ENCODE assay signal across 13 cellular contexts in the genomic region with DNA sequence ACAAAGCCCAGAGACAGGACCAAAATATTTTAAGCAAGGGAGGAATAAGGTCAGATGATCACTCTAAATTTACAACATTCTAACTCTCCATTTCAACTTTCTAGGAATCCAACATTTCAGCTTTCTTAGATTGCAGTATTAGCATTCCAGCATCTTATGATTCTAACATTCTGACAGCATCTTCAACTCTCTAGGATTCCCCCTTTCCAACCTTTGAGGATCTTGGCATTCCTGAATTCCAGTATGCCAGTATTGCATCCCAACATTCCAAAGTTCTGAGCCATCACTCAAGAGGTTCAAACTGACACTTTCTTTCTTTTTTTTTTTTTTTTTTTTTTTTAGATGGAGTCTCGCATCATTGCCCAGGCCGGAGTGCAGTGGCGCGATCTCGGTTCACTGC. TPM values are rescaled to one million over a fixed set of nuclear protein-coding genes. Genes with fewer than 3 reads are reported as not detected.
DNase-seq lines count a peak whose midpoint lies in the region; ATAC-seq and TF ChIP-seq lines count a peak whose summit lies in the region.
"Had no signal": no experiment of that assay in that cellular context is flagged by ENCODE, and none has a peak within 500 bp of the region (broad histone marks: within the 10 kb centered on the region; RNA-seq: fewer than 3 reads in every experiment).

No MANE protein-coding gene starts in this region.

- no peaks in the 10 kb centered on the region for H3K4me1 ChIP-seq in HEK293 (ENCODE audit: control insufficient read depth, insufficient read depth, low read length)

- peaks cover 49% of the 10 kb centered on the region for H3K4me1 Mint-ChIP-seq in activated naive CD8-positive, alpha-beta T cell treated with anti-CD3 and anti-CD28 coated beads, Interleukin-2, amount 10 ng/mL, durations not matched to agents 7 days and 5 days

- peak; percentile 80 for DNase-seq in AG10803 (ENCODE audit: low read depth)
- DNase-seq in activated naive CD8-positive, alpha-beta T cell treated with anti-CD3 and anti-CD28 coated beads, Interleukin-2, amount 10 ng/mL, durations not matched to agents 7 days and 5 days = no peak
- peak; percentile 83 for DNase-seq in kidney glomerular epithelial cell (lab: John Stamatoyannopoulos, UW)
- DNase-seq in DMS53 (lab: John Stamatoyannopoulos, UW) = no peak
- no peak for DNase-seq in DMS79 treated with DMSO at 0.1 percent for 48 hours (lab: John Stamatoyannopoulos, UW)
- no peak for DNase-seq in effector CD4-positive, alpha-beta T cell
- DNase-seq: activated T-cell treated with anti-CD3 and anti-CD28 coated beads, Interleukin-2, amount 50 U/mL, for 72 hours; NCI-H1417 treated with DMSO at 0.1 percent for 48 hours; NCI-H446 treated with DMSO at 0.1 percent for 48 hours; T-helper 1 cell had no signal

- CTCF ChIA-PET in HEK293 (lab: Yijun Ruan, JAX) = interaction anchor here (0.8 to 1.0 kb wide), 2 partner anchors 12 to 31 kb away, joined by 3 to 5 read pairs; no protein-coding TSS in a partner anchor

- peaks cover 55 to 56% of the 10 kb centered on the region in 2 experiments for H3K36me3 ChIP-seq in HEK293 (ENCODE audit: control insufficient read depth in 2 of 2, insufficient read depth in 1 of 2, low read length in 2 of 2)

- TF ChIP-seq CTCF in AG10803 (conservative IDR thresholded peaks at IDR 0.05; ENCODE audit: low read length) (no peak), HEK293 (tag by site-specific recombination; IDR thresholded peaks at IDR 0.05) (no peak)

- no peaks in the 10 kb centered on the region for H3K9me3 Mint-ChIP-seq in activated naive CD8-positive, alpha-beta T cell treated with anti-CD3 and anti-CD28 coated beads, Interleukin-2, amount 10 ng/mL, durations not matched to agents 7 days and 5 days
- H3K9me3 Mint-ChIP-seq: activated T-cell treated with anti-CD3 and anti-CD28 coated beads, Interleukin-2, amount 50 U/mL, for 72 hours had no signal

- no peak overlapping the region for H3K27ac ChIP-seq in HEK293 (ENCODE audit: extremely low read depth, low read depth, low read length)
- H3K27ac ChIP-seq: thoracic aorta had no signal

- ATAC-seq in activated naive CD8-positive, alpha-beta T cell treated with anti-CD3 and anti-CD28 coated beads, Interleukin-2, amount 10 ng/mL, durations not matched to agents 7 days and 5 days (ENCODE audit: low read depth) = no peak
- ATAC-seq in GM19023 (IDR thresholded peaks at IDR 0.05; ENCODE audit: unreplicated experiment) = no peak
- ATAC-seq: activated T-cell treated with anti-CD3 and anti-CD28 coated beads, Interleukin-2, amount 50 U/mL, for 72 hours had no signal

- peak overlapping the region; percentile 39 for H3K27ac Mint-ChIP-seq in activated naive CD8-positive, alpha-beta T cell treated with anti-CD3 and anti-CD28 coated beads, Interleukin-2, amount 10 ng/mL, durations not matched to agents 7 days and 5 days
- H3K27ac Mint-ChIP-seq: activated T-cell treated with anti-CD3 and anti-CD28 coated beads, Interleukin-2, amount 50 U/mL, for 72 hours had no signal

- H3K4me3 Mint-ChIP-seq in activated naive CD8-positive, alpha-beta T cell treated with anti-CD3 and anti-CD28 coated beads, Interleukin-2, amount 10 ng/mL, durations not matched to agents 7 days and 5 days = no peak overlapping the region
- H3K4me3 Mint-ChIP-seq: activated T-cell treated with anti-CD3 and anti-CD28 coated beads, Interleukin-2, amount 50 U/mL, for 72 hours had no signal

- no peaks in the 10 kb centered on the region for H3K27me3 Mint-ChIP-seq in activated naive CD8-positive, alpha-beta T cell treated with anti-CD3 and anti-CD28 coated beads, Interleukin-2, amount 10 ng/mL, durations not matched to agents 7 days and 5 days

- no peaks in the 10 kb centered on the region for H3K9me3 ChIP-seq in HEK293 (ENCODE audit: control insufficient read depth, insufficient read depth, low read depth, low read length)
- H3K9me3 ChIP-seq: thoracic aorta had no signal

- POLR2A ChIA-PET in HEK293 (lab: Yijun Ruan, JAX) = interaction anchor here (0.6 to 1.0 kb wide), 2 partner anchors 13 to 24 kb away, joined by 4 to 5 read pairs; a partner anchor contains a TSS
- POLR2A ChIA-PET in activated naive CD8-positive, alpha-beta T cell treated with anti-CD3 and anti-CD28 coated beads, Interleukin-2, amount 10 ng/mL, durations not matched to agents 7 days and 5 days (lab: Charles Lee) = no interaction called here

- peaks cover 38% of the 10 kb centered on the region for H3K36me3 Mint-ChIP-seq in activated naive CD8-positive, alpha-beta T cell treated with anti-CD3 and anti-CD28 coated beads, Interleukin-2, amount 10 ng/mL, durations not matched to agents 7 days and 5 days

- H3K4me3 ChIP-seq in AG10803 (ENCODE audit: low read length) (no peak overlapping the region), HEK293 (ENCODE audit: low read depth, low read length) (no peak overlapping the region)
- H3K4me3 ChIP-seq: thoracic aorta had no signal

TF ChIP-seq in HEK293, 187 proteins besides CTCF, POLR2A, EP300 and RAD21 (continues in another document):
- TF ChIP-seq ZNF423 (tag by site-specific recombination; IDR thresholded peaks at IDR 0.05) = no peak
- no peak for TF ChIP-seq ZNF16 (tag by site-specific recombination; IDR thresholded peaks at IDR 0.05; ENCODE audit: low read depth)
- TF ChIP-seq PRDM1 (tag by site-specific recombination; IDR thresholded peaks at IDR 0.05) = peak; percentile 73
- no peak for TF ChIP-seq ZNF776 (tag by site-specific recombination; IDR thresholded peaks at IDR 0.05; ENCODE audit: borderline replicate concordance)
- TF ChIP-seq ZIC2 (tag by site-specific recombination; IDR thresholded peaks at IDR 0.05) = no peak
- TF ChIP-seq ZNF211 (tag by site-specific recombination; IDR thresholded peaks at IDR 0.05; ENCODE audit: low read depth) = no peak
- TF ChIP-seq MZF1 (tag by site-specific recombination; IDR thresholded peaks at IDR 0.05; ENCODE audit: borderline replicate concordance) = no peak
- TF ChIP-seq TRIM28 (IDR thresholded peaks at IDR 0.05; ENCODE audit: borderline replicate concordance, low read length) = no peak
- TF ChIP-seq ZNF146 (tag by site-specific recombination; IDR thresholded peaks at IDR 0.05) = no peak
- TF ChIP-seq, protein P1, sequence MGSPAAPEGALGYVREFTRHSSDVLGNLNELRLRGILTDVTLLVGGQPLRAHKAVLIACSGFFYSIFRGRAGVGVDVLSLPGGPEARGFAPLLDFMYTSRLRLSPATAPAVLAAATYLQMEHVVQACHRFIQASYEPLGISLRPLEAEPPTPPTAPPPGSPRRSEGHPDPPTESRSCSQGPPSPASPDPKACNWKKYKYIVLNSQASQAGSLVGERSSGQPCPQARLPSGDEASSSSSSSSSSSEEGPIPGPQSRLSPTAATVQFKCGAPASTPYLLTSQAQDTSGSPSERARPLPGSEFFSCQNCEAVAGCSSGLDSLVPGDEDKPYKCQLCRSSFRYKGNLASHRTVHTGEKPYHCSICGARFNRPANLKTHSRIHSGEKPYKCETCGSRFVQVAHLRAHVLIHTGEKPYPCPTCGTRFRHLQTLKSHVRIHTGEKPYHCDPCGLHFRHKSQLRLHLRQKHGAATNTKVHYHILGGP (tag by site-specific recombination; IDR thresholded peaks at IDR 0.05) = peak; percentile 75
- TF ChIP-seq, protein P2, sequence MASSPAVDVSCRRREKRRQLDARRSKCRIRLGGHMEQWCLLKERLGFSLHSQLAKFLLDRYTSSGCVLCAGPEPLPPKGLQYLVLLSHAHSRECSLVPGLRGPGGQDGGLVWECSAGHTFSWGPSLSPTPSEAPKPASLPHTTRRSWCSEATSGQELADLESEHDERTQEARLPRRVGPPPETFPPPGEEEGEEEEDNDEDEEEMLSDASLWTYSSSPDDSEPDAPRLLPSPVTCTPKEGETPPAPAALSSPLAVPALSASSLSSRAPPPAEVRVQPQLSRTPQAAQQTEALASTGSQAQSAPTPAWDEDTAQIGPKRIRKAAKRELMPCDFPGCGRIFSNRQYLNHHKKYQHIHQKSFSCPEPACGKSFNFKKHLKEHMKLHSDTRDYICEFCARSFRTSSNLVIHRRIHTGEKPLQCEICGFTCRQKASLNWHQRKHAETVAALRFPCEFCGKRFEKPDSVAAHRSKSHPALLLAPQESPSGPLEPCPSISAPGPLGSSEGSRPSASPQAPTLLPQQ (tag by site-specific recombination; IDR thresholded peaks at IDR 0.05) = no peak
- no peak for TF ChIP-seq HOXC10 (CRISPR knock-in tag; IDR thresholded peaks at IDR 0.05)
- no peak for TF ChIP-seq ZNF391 (tag by site-specific recombination; IDR thresholded peaks at IDR 0.05; ENCODE audit: borderline replicate concordance, low read depth)
- no peak for TF ChIP-seq ZNF514 (tag by site-specific recombination; IDR thresholded peaks at IDR 0.05)
- TF ChIP-seq ZBTB20 (tag by site-specific recombination; IDR thresholded peaks at IDR 0.05) = no peak

RNA-seq across cellular contexts. Expression of a gene that starts 13.8 kb away (rescaled TPM):
- 100 to 1,000 TPM; 172 to 179 TPM for total RNA-seq in activated naive CD8-positive, alpha-beta T cell treated with anti-CD3 and anti-CD28 coated beads, Interleukin-2, amount 10 ng/mL, durations not matched to agents 7 days and 5 days

RNA-seq across cellular contexts. Expression of a gene that starts 24.0 kb away (rescaled TPM):
- 10 to 100 TPM; 11.5 to 13.0 TPM for total RNA-seq in activated naive CD8-positive, alpha-beta T cell treated with anti-CD3 and anti-CD28 coated beads, Interleukin-2, amount 10 ng/mL, durations not matched to agents 7 days and 5 days

RNA-seq across cellular contexts. Expression of a gene that starts 30.0 kb away (rescaled TPM):
- 10 to 100 TPM; 37.8 to 40.8 TPM for total RNA-seq in activated naive CD8-positive, alpha-beta T cell treated with anti-CD3 and anti-CD28 coated beads, Interleukin-2, amount 10 ng/mL, durations not matched to agents 7 days and 5 days

RNA-seq across cellular contexts. Expression of a gene that starts 36.4 kb away (rescaled TPM):
- 10 to 100 TPM; 11.4 to 13.0 TPM for total RNA-seq in activated naive CD8-positive, alpha-beta T cell treated with anti-CD3 and anti-CD28 coated beads, Interleukin-2, amount 10 ng/mL, durations not matched to agents 7 days and 5 days

RNA-seq across cellular contexts. Expression of a gene that starts 57.2 kb away (rescaled TPM):
- total RNA-seq in activated naive CD8-positive, alpha-beta T cell treated with anti-CD3 and anti-CD28 coated beads, Interleukin-2, amount 10 ng/mL, durations not matched to agents 7 days and 5 days = 10 to 100 TPM; 20.9 to 25.9 TPM

Comparison
In these comparisons a context has a peak if more than half of its experiments do, and no peak if none do; other contexts are left out.
1. DNase-seq: peak in AG10803 (single experiment) and kidney glomerular epithelial cell (single experiment); none in activated naive CD8-positive, alpha-beta T cell treated with anti-CD3 and anti-CD28 coated beads, Interleukin-2, amount 10 ng/mL, durations not matched to agents 7 days and 5 days (single experiment), DMS53 (single experiment), DMS79 treated with DMSO at 0.1 percent for 48 hours (single experiment) and effector CD4-positive, alpha-beta T cell (single experiment).